8 cellular contexts compared by ENCODE assay signal in genomic region chr19:53865918-53866696, GRCh38. TPM values are rescaled to one million over a fixed set of nuclear protein-coding genes. Genes with fewer than 3 reads are reported as not detected.
DNase-seq lines count a peak whose midpoint lies in the region; ATAC-seq lines count a peak whose summit lies in the region.

No MANE protein-coding gene starts in this region.

- ATAC-seq in esophagus mucosa (peak; percentile 25), GM18520 (IDR thresholded peaks at IDR 0.05; ENCODE audit: unreplicated experiment) (no peak)

- DNase-seq in EH (ENCODE audit: low read depth) (peak; percentile 75), NCI-H1930 (lab: John Stamatoyannopoulos, UW) (peak; percentile 13 to 66), midbrain (lab: John Stamatoyannopoulos, UW) (peak; percentile 80), COR-L47 (lab: John Stamatoyannopoulos, UW) (no peak)
- peak; percentile 72 to 79 for DNase-seq in activated T-cell treated with anti-CD3 and anti-CD28 coated beads, Interleukin-2, amount 50 U/mL, for 48 hours
- DNase-seq in stimulated activated naive CD4-positive, alpha-beta T cell (lab: John Stamatoyannopoulos, UW) = peak in 5 of 6 experiments; percentile 21 to 65 (median 47)

RNA-seq across cellular contexts. Expression of gene MYADM, which starts 1.6 kb away (rescaled TPM):
- total RNA-seq in esophagus mucosa = 6.9 TPM

RNA-seq across cellular contexts. Expression of gene PRKCG, which starts 15.9 kb away (rescaled TPM):
- not detected for total RNA-seq in esophagus mucosa

RNA-seq across cellular contexts. Expression of gene NLRP12, which starts 42.0 kb away (rescaled TPM):
- 0.12 TPM for total RNA-seq in esophagus mucosa

RNA-seq across cellular contexts. Expression of gene CACNG7, which starts 43.0 kb away (rescaled TPM):
- total RNA-seq in esophagus mucosa = not detected
